ENCODE assay signal across 1 cellular context in genomic region chr20:62227591-62227976, GRCh38.
TF ChIP-seq lines count a peak whose summit lies in the region.

No MANE protein-coding gene starts in this region.

TF ChIP-seq in IMR-90, 13 proteins besides CTCF, POLR2A, EP300 and RAD21:
- TF ChIP-seq NFE2L2 (IDR thresholded peaks at IDR 0.05; ENCODE audit: low read depth, low read length) = no peak
- TF ChIP-seq MXI1 (IDR thresholded peaks at IDR 0.05; ENCODE audit: borderline replicate concordance, low read depth, low read length) = no peak
- no peak for TF ChIP-seq FOS (IDR thresholded peaks at IDR 0.05; ENCODE audit: low read depth, low read length)
